In the genomic region with DNA sequence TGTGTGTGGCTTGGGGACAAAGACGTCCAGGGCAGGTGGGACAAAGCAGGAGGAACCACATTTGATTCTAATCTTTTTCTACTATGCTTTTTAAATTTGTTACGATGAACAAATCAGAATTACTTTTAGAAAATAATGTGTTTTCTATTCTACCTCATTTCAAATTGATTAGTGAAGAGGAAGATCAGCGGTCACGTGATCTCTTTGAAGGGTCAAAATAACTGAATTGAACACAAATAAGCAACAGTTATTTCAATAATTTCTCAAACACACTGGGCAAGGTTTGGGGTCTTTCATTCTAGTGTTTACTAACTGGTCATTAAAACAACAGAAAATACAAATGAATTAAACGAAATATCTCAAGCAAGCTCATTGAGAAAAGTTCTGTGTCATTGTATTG, we compare ENCODE assay signal across 19 cellular contexts.
A peak's percentile ranks its signal among the peaks of the same experiment; 100 is the strongest.
DNase-seq lines count a peak whose midpoint lies in the region; ATAC-seq, FAIRE-seq and TF ChIP-seq lines count a peak whose summit lies in the region.
"Had no signal": no experiment of that assay in that cellular context is flagged by ENCODE, and none has a peak within 500 bp of the region (broad histone marks: within the 10 kb centered on the region; RNA-seq: fewer than 3 reads in every experiment).

No MANE protein-coding gene starts in this region.

- no peaks in the 10 kb centered on the region for H3K27me3 ChIP-seq in PC-9 (ENCODE audit: insufficient read depth, low read depth)
- no peaks in the 10 kb centered on the region for H3K27me3 ChIP-seq in H1 (replicated peaks in 1 of 4; ENCODE audit: control insufficient read depth in 3 of 4, extremely low read depth in 1 of 4, insufficient read depth in 3 of 4, low read length in 3 of 4)
- no peaks in the 10 kb centered on the region for H3K27me3 ChIP-seq in osteoblast (ENCODE audit: insufficient read depth, low read length)

- FAIRE-seq in H1 (lab: Jason Lieb, UNC) = no peak
- FAIRE-seq: A549, GM12891, HTR-8/SVneo had no signal

- H2BK15ac ChIP-seq in H1 (ENCODE audit: low read length) = no peak overlapping the region

- H3K4me3 Mint-ChIP-seq in Calu3 (ENCODE audit: low read depth, unreplicated experiment) = no peak overlapping the region
- H3K4me3 Mint-ChIP-seq: CD4-positive, alpha-beta T cell had no signal

- no peak overlapping the region for H4K91ac ChIP-seq in H1 (replicated peaks; ENCODE audit: insufficient read length, low read length)

- CTCF ChIA-PET in Calu3 (lab: Charles Lee) (interaction anchor here (0.8 to 2.1 kb wide), 5 partner anchors 12 to 459 kb away, joined by 3 to 10 read pairs (median 5); no protein-coding TSS in a partner anchor), PC-9 (lab: Charles Lee) (no interaction called here), H1 (lab: Charles Lee; ENCODE audit: partially characterized antibody) (interaction anchor here (1.1 to 5.8 kb wide), 5 partner anchors 10 to 776 kb away, joined by 3 to 22 read pairs (median 4); no protein-coding TSS in a partner anchor)

- no peak for TF ChIP-seq CTCF in Calu3 (IDR thresholded peaks at IDR 0.05; ENCODE audit: unreplicated experiment)
- no peak for TF ChIP-seq CTCF in PC-9 (conservative IDR thresholded peaks at IDR 0.05)
- no peak for TF ChIP-seq CTCF in H1 (IDR thresholded peaks at IDR 0.05; ENCODE audit: control extremely low read depth in 1 of 3, insufficient read depth in 1 of 3, low read depth in 1 of 3, low read length in 3 of 3)
- no peak for TF ChIP-seq CTCF in osteoblast (IDR thresholded peaks at IDR 0.05; ENCODE audit: extremely low read depth, low read depth, low read length)
- no peak for TF ChIP-seq CTCF in mucosa of descending colon (IDR thresholded peaks at IDR 0.05)

- ATAC-seq in mucosa of descending colon = no peak
- ATAC-seq: A549 had no signal

- H3K79me2 ChIP-seq in PC-9 (ENCODE audit: low read depth) = no peaks in the 10 kb centered on the region
- H3K79me2 ChIP-seq in H1 (ENCODE audit: control insufficient read depth in 1 of 2, insufficient read depth in 2 of 2, low read length in 2 of 2) = no peaks in the 10 kb centered on the region
- H3K79me2 ChIP-seq in osteoblast (ENCODE audit: insufficient read depth, low read length) = no peaks in the 10 kb centered on the region

- no peaks in the 10 kb centered on the region for H3K79me1 ChIP-seq in H1 (ENCODE audit: low read depth, low read length)

- no peak for TF ChIP-seq RAD21 in H1 (IDR thresholded peaks at IDR 0.05 in 1 of 2, conservative IDR thresholded peaks at IDR 0.05 in 1 of 2; ENCODE audit: low read depth in 2 of 2, low read length in 2 of 2)

- POLR2A ChIA-PET in PC-9 (lab: Charles Lee; ENCODE audit: unreplicated experiment) = no interaction called here
- POLR2A ChIA-PET in H1 (lab: Charles Lee; ENCODE audit: partially characterized antibody) = no interaction called here

- BruUV-seq in Calu3 (replicated peaks; lab: Mats Ljungman, UMichigan) (no TSS peak), PC-9 (replicated peaks; lab: Mats Ljungman, UMichigan) (no TSS peak)

- H3K4me3 ChIP-seq in PC-9 (no peak overlapping the region), H1 (ENCODE audit: extremely low read depth in 1 of 4, insufficient read depth in 2 of 4, low read depth in 3 of 4, low read length in 4 of 4) (no peak overlapping the region), osteoblast (ENCODE audit: insufficient read depth, low read length) (no peak overlapping the region), mucosa of descending colon (no peak overlapping the region)
- H3K4me3 ChIP-seq: A549, HAP-1 had no signal

- H3K14ac ChIP-seq in H1 (ENCODE audit: insufficient read length) = no peak overlapping the region

- no peak overlapping the region for H4K5ac ChIP-seq in H1 (ENCODE audit: insufficient read length, low read depth, low read length)

- H2BK5ac ChIP-seq in H1 (ENCODE audit: low read depth, low read length) = no peak overlapping the region

- no peak overlapping the region for H2AK5ac ChIP-seq in H1 (ENCODE audit: low read depth, low read length)

- TF ChIP-seq EP300 in H1 (IDR thresholded peaks at IDR 0.05; ENCODE audit: borderline replicate concordance in 1 of 2, low read depth in 2 of 2, low read length in 2 of 2) = no peak

- no peak overlapping the region for H3K9ac ChIP-seq in H1 (replicated peaks in 1 of 4; ENCODE audit: extremely low read depth in 1 of 4, low read depth in 3 of 4, low read length in 3 of 4)

- H4K8ac ChIP-seq in H1 (ENCODE audit: extremely low read depth, insufficient read depth, low read length) = no peak overlapping the region

- no peak overlapping the region for H3K4me2 ChIP-seq in PC-9
- H3K4me2 ChIP-seq in H1 (ENCODE audit: insufficient read depth in 1 of 2, low read depth in 2 of 2, low read length in 2 of 2) = no peak overlapping the region
- no peak overlapping the region for H3K4me2 ChIP-seq in osteoblast (ENCODE audit: insufficient read depth, low read length)
- H3K4me2 ChIP-seq: A549 had no signal

- no peak overlapping the region for H2BK12ac ChIP-seq in H1 (ENCODE audit: low read depth, low read length)

- H2BK20ac ChIP-seq in H1 (ENCODE audit: low read length) = no peak overlapping the region

- H3K27ac ChIP-seq in PC-9 = no peak overlapping the region
- no peak overlapping the region for H3K27ac ChIP-seq in H1 (ENCODE audit: low read depth, low read length)
- H3K27ac ChIP-seq in osteoblast (ENCODE audit: low read depth, low read length) = no peak overlapping the region
- H3K27ac ChIP-seq: 22Rv1, A549, C4-2B had no signal

- 0 out of 2 replicates have a peak, but pooled peaks cover 8% of the 10 kb centered on the region for H3K9me2 ChIP-seq in PC-9 (ENCODE audit: insufficient read depth)

- H3K23me2 ChIP-seq in H1 (ENCODE audit: low read depth, low read length) = no peaks in the 10 kb centered on the region

- H3K36me3 Mint-ChIP-seq in Calu3 (ENCODE audit: insufficient read depth, unreplicated experiment) = peaks cover 13% of the 10 kb centered on the region

- DNase-seq in Calu3 = no peak
- no peak for DNase-seq in PC-9
- no peak for DNase-seq in H1 (ENCODE audit: low read depth in 1 of 2, low spot score in 2 of 2)
- DNase-seq in osteoblast (ENCODE audit: insufficient read length, low spot score, missing footprints) = no peak
- DNase-seq in mucosa of descending colon = no peak
- DNase-seq in SIG-M5 treated with dmso at 0.1 percent for 504 hours (lab: John Stamatoyannopoulos, UW; ENCODE audit: unreplicated experiment) = no peak
- DNase-seq in stimulated activated CD4-positive, alpha-beta T cell treated with anti-CD3 and anti-CD28 coated beads, Interleukin-4, amount 100 ng/mL, for 4 hours = no peak
- DNase-seq: AML-193; Caco-2; CD4-positive, alpha-beta T cell; DMS79 treated with DMSO at 0.1 percent for 48 hours; IMR-90; KBM-7 had no signal

- H4K20me1 ChIP-seq in PC-9 (ENCODE audit: insufficient read depth) (no peaks in the 10 kb centered on the region), H1 (replicated peaks in 1 of 2; ENCODE audit: control insufficient read depth in 1 of 2, insufficient read depth in 2 of 2, low read length in 2 of 2) (no peaks in the 10 kb centered on the region), osteoblast (ENCODE audit: insufficient read depth, low read length) (no peaks in the 10 kb centered on the region)

- H2AFZ ChIP-seq in PC-9 (peak overlapping the region; percentile 19; the same call in 1 of the 2 replicates), H1 (ENCODE audit: low read length) (peak overlapping the region; percentile 78; the same call in 1 of the 2 replicates), osteoblast (ENCODE audit: low read length) (peak overlapping the region; percentile 13)

- H3K27me3 Mint-ChIP-seq in Calu3 (ENCODE audit: unreplicated experiment) = no peaks in the 10 kb centered on the region
- H3K27me3 Mint-ChIP-seq: CD4-positive, alpha-beta T cell had no signal

- no peak overlapping the region for H3K18ac ChIP-seq in H1 (ENCODE audit: extremely low read depth, low read length)

- H3K9me3 ChIP-seq in PC-9 (ENCODE audit: insufficient read depth, low read depth) (peaks cover 4% of the 10 kb centered on the region; the same call in 1 of the 2 replicates), H1 (ENCODE audit: insufficient read depth in 2 of 2, low read depth in 1 of 2, low read length in 1 of 2) (no peaks in the 10 kb centered on the region), osteoblast (ENCODE audit: low read depth, low read length) (no peaks in the 10 kb centered on the region), mucosa of descending colon (no peaks in the 10 kb centered on the region)
- H3K9me3 ChIP-seq: A549, Caco-2, HAP-1 had no signal

- peaks cover 4% of the 10 kb centered on the region for H3K9me3 Mint-ChIP-seq in Calu3 (ENCODE audit: low read depth, unreplicated experiment)

- no peaks in the 10 kb centered on the region for H3F3A ChIP-seq in PC-9 (ENCODE audit: insufficient read depth, low read depth)

- H3K56ac ChIP-seq in H1 (replicated peaks; ENCODE audit: insufficient read length, low read depth, low read length) = no peak overlapping the region

- no peak overlapping the region for H3K4ac ChIP-seq in H1 (replicated peaks; ENCODE audit: insufficient read length, low read depth, low read length)

- H3K27ac Mint-ChIP-seq in Calu3 (ENCODE audit: unreplicated experiment) = peak overlapping the region; percentile 54
- H3K27ac Mint-ChIP-seq: CD4-positive, alpha-beta T cell had no signal

- 62% methylated on average over 5 of the region's 5 CpGs; no CpG with 5 or more reads in 1 of the 2 experiments for WGBS in H1 (ENCODE audit: extremely low coverage in 1 of 2, insufficient coverage in 1 of 2, insufficient read length in 1 of 2, insufficient replicate concordance in 2 of 2, low coverage in 1 of 2, low lambda C conversion rate in 2 of 2, missing lambda C conversion rate in 1 of 2), 2 experiments

- no peaks in the 10 kb centered on the region for H3K36me3 ChIP-seq in PC-9 (ENCODE audit: low read depth)
- no peaks in the 10 kb centered on the region for H3K36me3 ChIP-seq in H1 (ENCODE audit: control insufficient read depth in 2 of 4, insufficient read depth in 4 of 4, low read length in 3 of 4)
- H3K36me3 ChIP-seq in osteoblast (ENCODE audit: insufficient read depth, low read length) = no peaks in the 10 kb centered on the region
- no peaks in the 10 kb centered on the region for H3K36me3 ChIP-seq in mucosa of descending colon (ENCODE audit: low read depth)
- H3K36me3 ChIP-seq: HAP-1 had no signal

- peaks cover 47% of the 10 kb centered on the region for H3K4me1 Mint-ChIP-seq in Calu3 (ENCODE audit: low read depth, unreplicated experiment)

- no peak overlapping the region for H2BK120ac ChIP-seq in H1 (replicated peaks; ENCODE audit: low read depth, low read length)

- H3K4me1 ChIP-seq in PC-9 (replicated peaks; ENCODE audit: insufficient read depth) = peaks cover 14% of the 10 kb centered on the region
- no peaks in the 10 kb centered on the region for H3K4me1 ChIP-seq in H1 (replicated peaks in 1 of 4; ENCODE audit: control insufficient read depth in 3 of 4, insufficient read depth in 4 of 4, low read length in 3 of 4)
- H3K4me1 ChIP-seq in osteoblast (ENCODE audit: insufficient read depth, low read length) = no peaks in the 10 kb centered on the region
- no peaks in the 10 kb centered on the region for H3K4me1 ChIP-seq in mucosa of descending colon (ENCODE audit: low read depth)
- H3K4me1 ChIP-seq: A549, Caco-2, HAP-1 had no signal

- TF ChIP-seq POLR2A in H1 (IDR thresholded peaks at IDR 0.05; ENCODE audit: control extremely low read depth in 1 of 2, low read depth in 2 of 2, low read length in 2 of 2) = no peak

- intact Hi-C loops in Calu3 (cut with micrococcal nuclease; ENCODE audit: unreplicated experiment) = loop anchor here (2.0 to 10.0 kb wide), 4 partner anchors 201 to 309 kb away; no protein-coding TSS in a partner anchor
- intact Hi-C loops in PC-9 (cut with micrococcal nuclease; ENCODE audit: unreplicated experiment) = no loop called here
- intact Hi-C loops in mucosa of descending colon (cut with DNase I, micrococcal nuclease) = no loop called here

- no peak overlapping the region for H3K23ac ChIP-seq in H1 (ENCODE audit: insufficient read length)

Comparison
In these comparisons a context has a peak if more than half of its experiments do, and no peak if none do; other contexts are left out.
1. H2AFZ ChIP-seq: peak in every context shown above with its lines; median percentile 78 in H1; 19 in PC-9; 13 in osteoblast.